Comparison of ENCODE assay signal across 33 cellular contexts in the genomic region with DNA sequence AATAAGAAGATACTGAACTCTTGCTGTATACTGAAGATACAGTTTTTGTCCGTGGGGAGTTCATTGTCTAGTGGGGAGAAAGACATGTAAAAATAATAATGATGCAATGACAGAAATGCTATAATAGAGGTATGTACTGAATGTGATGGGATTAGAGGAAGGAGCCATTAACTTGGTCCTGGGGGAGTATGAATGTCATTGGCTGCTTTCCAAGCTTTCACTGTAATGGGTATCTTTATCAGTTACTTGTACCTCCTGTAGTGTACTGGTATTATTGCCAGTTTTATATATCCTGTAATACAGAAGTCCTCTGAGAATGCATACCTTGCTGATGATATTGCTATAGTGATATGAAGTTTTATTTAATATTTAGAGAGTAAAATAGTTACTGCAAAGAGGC. TPM values are rescaled to one million over a fixed set of nuclear protein-coding genes. Genes with fewer than 3 reads are reported as not detected.
DNase-seq lines count a peak whose midpoint lies in the region; ATAC-seq, FAIRE-seq and TF ChIP-seq lines count a peak whose summit lies in the region.
"Had no signal": no experiment of that assay in that cellular context is flagged by ENCODE, and none has a peak within 500 bp of the region (broad histone marks: within the 10 kb centered on the region; RNA-seq: fewer than 3 reads in every experiment).

No MANE protein-coding gene starts in this region.

- H3K79me2 ChIP-seq in K562 (ENCODE audit: control insufficient read depth, insufficient read depth, low read length) = no peaks in the 10 kb centered on the region

- CTCF ChIA-PET in A673 (lab: Charles Lee) = no interaction called here
- CTCF ChIA-PET in K562 (lab: Yijun Ruan, JAX; ENCODE audit: low intra/inter-chr PET ratio) = no interaction called here

- 13% methylated on average over 1 of the region's 1 CpG for WGBS in K562 (ENCODE audit: insufficient coverage, low coverage, missing lambda C conversion rate)
- WGBS in esophagus muscularis mucosa = 89% methylated on average over 1 of the region's 1 CpG

- POLR2A ChIA-PET in A673 (lab: Charles Lee; ENCODE audit: low non-redundant PET) = no interaction called here
- POLR2A ChIA-PET in K562 (lab: Yijun Ruan, JAX) = no interaction called here

- H2AFZ ChIP-seq in K562 (ENCODE audit: low read depth, low read length) = no peak overlapping the region

- TF ChIP-seq RAD21 in K562 (CRISPR knock-in tag; conservative IDR thresholded peaks at IDR 0.05 in 1 of 2, IDR thresholded peaks at IDR 0.05 in 1 of 2) = no peak

- TF ChIP-seq EP300 in K562 (IDR thresholded peaks at IDR 0.05; ENCODE audit: low read length) (no peak), esophagus muscularis mucosa (IDR thresholded peaks at IDR 0.05) (no peak)

- H4K20me1 ChIP-seq in K562 (replicated peaks; ENCODE audit: control insufficient read depth, insufficient read depth, low read length) = no peaks in the 10 kb centered on the region

- H3K36me3 ChIP-seq in A673 (ENCODE audit: insufficient read depth, low read length, poor library complexity, severe bottlenecking) (no peaks in the 10 kb centered on the region), K562 (ENCODE audit: control insufficient read depth, insufficient read depth, low read length) (no peaks in the 10 kb centered on the region), esophagus muscularis mucosa (peaks cover 0 to 13% (median 3%) of the 10 kb centered on the region in 4 donors)
- H3K36me3 ChIP-seq: pancreas, SJSA1 had no signal

- ATAC-seq in K562 = no peak
- ATAC-seq: GM12878, left cardiac atrium, mucosa of descending colon, pancreas had no signal

- H3K27ac ChIP-seq in A673 (ENCODE audit: low read depth, low read length, poor library complexity, severe bottlenecking) = no peak overlapping the region
- H3K27ac ChIP-seq in K562 (ENCODE audit: extremely low read depth, low read depth, low read length) = no peak overlapping the region
- H3K27ac ChIP-seq in esophagus muscularis mucosa (replicated peaks in 1 of 4) = no peak overlapping the region
- H3K27ac ChIP-seq: coronary artery, KMS-11, pancreas, SJSA1 had no signal

- intact Hi-C loops in A673 (cut with micrococcal nuclease; ENCODE audit: unreplicated experiment) (no loop called here), K562 (cut with micrococcal nuclease) (no loop called here), esophagus muscularis mucosa (cut with DNase I) (no loop called here)

- H3K4me3 ChIP-seq in A673 (ENCODE audit: low read depth, low read length, poor library complexity, severe bottlenecking) = no peak overlapping the region
- no peak overlapping the region for H3K4me3 ChIP-seq in K562
- H3K4me3 ChIP-seq in esophagus muscularis mucosa = no peak overlapping the region
- H3K4me3 ChIP-seq: coronary artery, GM12878, mucosa of descending colon, pancreas, SJSA1 had no signal

- in situ Hi-C loops in K562 (cut with MboI) = no loop called here

- TF ChIP-seq CTCF in A673 (conservative IDR thresholded peaks at IDR 0.05; ENCODE audit: low read depth, low read length) (no peak), K562 (IDR thresholded peaks at IDR 0.05 in 2 of 3, conservative IDR thresholded peaks at IDR 0.05 in 1 of 3; ENCODE audit: insufficient read depth in 2 of 3, low read depth in 1 of 3, low read length in 3 of 3) (no peak), esophagus muscularis mucosa (IDR thresholded peaks at IDR 0.05) (no peak)

- TF ChIP-seq POLR2A in K562 (conservative IDR thresholded peaks at IDR 0.05) = no peak
- no peak for TF ChIP-seq POLR2A in esophagus muscularis mucosa (IDR thresholded peaks at IDR 0.05; ENCODE audit: low read depth)

- H3K4me2 ChIP-seq in K562 (ENCODE audit: insufficient read depth, low read length) = no peak overlapping the region
- H3K4me2 ChIP-seq: KMS-11 had no signal

- peak; percentile 95 for DNase-seq in A673 (ENCODE audit: low spot score)
- DNase-seq in DMS153 treated with DMSO at 0.1 percent for 48 hours (lab: John Stamatoyannopoulos, UW; ENCODE audit: unreplicated experiment) = peak; percentile 3
- DNase-seq in NCI-H226 = peak; percentile 51
- DNase-seq in K562 (ENCODE audit: extremely low read depth in 1 of 4, low spot score in 3 of 4) = no peak
- no peak for DNase-seq in activated T-cell treated with anti-CD3 and anti-CD28 coated beads, Interleukin-2, amount 50 U/mL, for 1 hour
- DNase-seq in esophagus muscularis mucosa (ENCODE audit: extremely low spot score) = no peak
- DNase-seq in SKM-1 treated with dmso at 0.1 percent for 144 hours (lab: John Stamatoyannopoulos, UW; ENCODE audit: unreplicated experiment) = no peak
- DNase-seq: activated CD4-positive, alpha-beta memory T cell treated with anti-CD3 and anti-CD28 coated beads for 36 hours; activated CD4-positive, CD25-positive, alpha-beta regulatory T cell treated with anti-CD3 and anti-CD28 coated beads, Interleukin-2, amount 50 U/mL, for 72 hours; activated CD8-positive, alpha-beta memory T cell treated with anti-CD3 and anti-CD28 coated beads, Interleukin-2, amount 50 U/mL, for 4 hours; activated naive CD4-positive, alpha-beta T cell treated with anti-CD3 and anti-CD28 coated beads, Interleukin-2, amount 10 ng/mL, durations not matched to agents 7 days and 5 days; amygdala; C1 segment of cervical spinal cord; Caco-2; effector memory CD4-positive, alpha-beta T cell; erythroblast; H9; left cardiac atrium; mucosa of descending colon; NCI-H1694 treated with DMSO at 0.1 percent for 48 hours; NCI-H510A; nephron progenitor cell; pancreas; retina; stimulated activated CD4-positive, alpha-beta T cell treated with anti-CD3 and anti-CD28 coated beads, Interleukin-2, amount 100 ng/mL, for 24 hours; T-helper 1 cell had no signal

- no TSS peak for BruUV-seq in A673 (replicated peaks; lab: Mats Ljungman, UMichigan)
- no TSS peak for BruUV-seq in K562 (replicated peaks; lab: Mats Ljungman, UMichigan)

- no peaks in the 10 kb centered on the region for H3K9me1 ChIP-seq in K562 (ENCODE audit: control insufficient read depth, insufficient read depth, low read length)

- FAIRE-seq in K562 (lab: Jason Lieb, UNC) = no peak
- FAIRE-seq: GM12878, HTR-8/SVneo had no signal

- H3K9me3 ChIP-seq in A673 (ENCODE audit: low read depth, low read length, poor library complexity, severe bottlenecking) (peaks cover 20% of the 10 kb centered on the region), K562 (replicated peaks; ENCODE audit: control insufficient read depth, insufficient read depth, low read depth, low read length) (peaks cover 6% of the 10 kb centered on the region; the same call in 1 of the 2 replicates), esophagus muscularis mucosa (peaks cover 0 to 20% (median 16%) of the 10 kb centered on the region in 4 donors)
- H3K9me3 ChIP-seq: Caco-2, pancreas had no signal

- H3K9ac ChIP-seq in K562 (ENCODE audit: insufficient read depth in 1 of 2, low read depth in 2 of 2, low read length in 2 of 2) = no peak overlapping the region
- H3K9ac ChIP-seq: KMS-11 had no signal

- no peaks in the 10 kb centered on the region for H3K27me3 ChIP-seq in A673 (replicated peaks; ENCODE audit: insufficient read depth, low read depth, low read length, poor library complexity)
- H3K27me3 ChIP-seq in K562 (ENCODE audit: control insufficient read depth in 2 of 2, insufficient read depth in 2 of 2, low read length in 2 of 2) = no peaks in the 10 kb centered on the region
- no peaks in the 10 kb centered on the region for H3K27me3 ChIP-seq in esophagus muscularis mucosa
- H3K27me3 ChIP-seq: pancreas, SJSA1 had no signal

- H3K4me1 ChIP-seq in A673 (ENCODE audit: insufficient read depth, low read length, poor library complexity, severe bottlenecking) = peaks cover 16% of the 10 kb centered on the region
- no peaks in the 10 kb centered on the region for H3K4me1 ChIP-seq in K562 (replicated peaks in 1 of 2; ENCODE audit: control insufficient read depth in 2 of 2, insufficient read depth in 2 of 2, low read length in 2 of 2)
- H3K4me1 ChIP-seq in esophagus muscularis mucosa = no peaks in the 10 kb centered on the region
- H3K4me1 ChIP-seq: Caco-2, pancreas, SJSA1 had no signal

RNA-seq across cellular contexts. Expression of gene BTBD8, which starts 7.4 kb away (rescaled TPM):
- total RNA-seq in A673 (2021) (1.4 and 3.1 TPM in 2 replicates), K562 (2014; rRNA removed) (1.0 and 1.5 TPM in 2 replicates), K562 (2014; rRNA removed; fragmentation: Illumina TruSeq; extraction: Trizol) (2.3 and 2.6 TPM in 2 replicates), K562 (2015; rRNA removed; fragmentation: Illumina TruSeq; extraction: Trizol) (1.5 and 1.7 TPM in 2 replicates), K562 (2021) (1.2 and 1.5 TPM in 2 replicates), esophagus muscularis mucosa (1 to 10 TPM; 4.3 to 7.8 (median 5.9) TPM)
- total RNA-seq in K562 (2011; cell fraction: chromatin; rRNA removed; ENCODE audit: low replicate concordance) = 1.9 and 3.8 TPM in 2 replicates
- total RNA-seq in K562 (2011; cell fraction: nucleolus; rRNA removed) = 0.79 and 0.83 TPM in 2 replicates
- total RNA-seq in K562 (2011; cell fraction: nucleoplasm; rRNA removed) = 1.1 and 2.8 TPM in 2 replicates
- polyA plus RNA-seq in K562 (2011; rRNA removed) (0.54 and 1.3 TPM in 2 replicates), K562 (2014; fragmentation: Illumina TruSeq; extraction: Trizol) (1.0 and 1.1 TPM in 2 replicates), K562 (2014; fragmentation: Nextera tagmentation; extraction: Ambion mirVana) (under 1 TPM; 0.46 to 0.53 TPM), K562 (2014; rRNA removed) (0.54 and 0.84 TPM in 2 replicates)
- 0.15 and 0.36 TPM in 2 replicates for polyA plus RNA-seq in K562 (2011; cell fraction: cytosol; rRNA removed)
- polyA plus RNA-seq in K562 (2011; cell fraction: nucleus; rRNA removed) = 0.63 and 0.95 TPM in 2 replicates
- polyA plus RNA-seq in K562 (2012) = 0.55 and 1.6 TPM in 2 replicates
- 1.9 and 2.1 TPM in 2 replicates for polyA minus RNA-seq in K562 (2011; rRNA and poly(A)+ RNA removed)
- polyA minus RNA-seq in K562 (2011; cell fraction: cytosol; rRNA and poly(A)+ RNA removed) = 0.27 and 0.76 TPM in 2 replicates
- 1.3 and 2.3 TPM in 2 replicates for polyA minus RNA-seq in K562 (2011; cell fraction: nucleus; rRNA and poly(A)+ RNA removed)

RNA-seq across cellular contexts. Expression of gene SETSIP, which starts 12.3 kb away (rescaled TPM):
- total RNA-seq in A673 (2021) (0.47 TPM in 1 of 2 replicates, not detected in the other), K562 (2014; rRNA removed) (not detected in 2 replicates), K562 (2014; rRNA removed; fragmentation: Illumina TruSeq; extraction: Trizol) (0.22 TPM in 1 of 2 replicates, not detected in the other), K562 (2015; rRNA removed; fragmentation: Illumina TruSeq; extraction: Trizol) (not detected in 2 replicates), K562 (2021) (not detected in 2 replicates), esophagus muscularis mucosa (not detected)
- total RNA-seq in K562 (2011; cell fraction: chromatin; rRNA removed; ENCODE audit: low replicate concordance) = not detected in 2 replicates
- not detected in 2 replicates for total RNA-seq in K562 (2011; cell fraction: nucleolus; rRNA removed)
- total RNA-seq in K562 (2011; cell fraction: nucleoplasm; rRNA removed) = not detected in 2 replicates
- polyA plus RNA-seq in K562 (2011; rRNA removed) (0.14 and 0.43 TPM in 2 replicates), K562 (2014; fragmentation: Illumina TruSeq; extraction: Trizol) (not detected in 2 replicates), K562 (2014; fragmentation: Nextera tagmentation; extraction: Ambion mirVana) (not detected), K562 (2014; rRNA removed) (not detected in 2 replicates)
- not detected in 2 replicates for polyA plus RNA-seq in K562 (2011; cell fraction: cytosol; rRNA removed)
- polyA plus RNA-seq in K562 (2011; cell fraction: nucleus; rRNA removed) = not detected in 2 replicates
- polyA plus RNA-seq in K562 (2012) = 0.35 and 0.57 TPM in 2 replicates
- 0.54 TPM in 1 of 2 replicates, not detected in the other for polyA minus RNA-seq in K562 (2011; rRNA and poly(A)+ RNA removed)
- not detected in 2 replicates for polyA minus RNA-seq in K562 (2011; cell fraction: cytosol; rRNA and poly(A)+ RNA removed)
- not detected in 2 replicates for polyA minus RNA-seq in K562 (2011; cell fraction: nucleus; rRNA and poly(A)+ RNA removed)
- total RNA-seq: activated CD4-positive, alpha-beta memory T cell treated with anti-CD3 and anti-CD28 coated beads for 36 hours; Caco-2; frontal cortex; left cardiac atrium; mucosa of descending colon; pancreas; RPMI7951; SJSA1 had no signal
- polyA plus RNA-seq: pancreas had no signal

RNA-seq across cellular contexts. Expression of gene EPHX4, which starts 57.8 kb away (rescaled TPM):
- total RNA-seq in A673 (2021) (0.64 and 0.85 TPM in 2 replicates), K562 (2014; rRNA removed) (not detected in 2 replicates), K562 (2014; rRNA removed; fragmentation: Illumina TruSeq; extraction: Trizol) (not detected in 2 replicates), K562 (2015; rRNA removed; fragmentation: Illumina TruSeq; extraction: Trizol) (not detected in 2 replicates), K562 (2021) (not detected in 2 replicates), esophagus muscularis mucosa (1 to 10 TPM; 2.9 to 4.3 (median 3.3) TPM)
- total RNA-seq in K562 (2011; cell fraction: chromatin; rRNA removed; ENCODE audit: low replicate concordance) = not detected in 2 replicates
- not detected in 2 replicates for total RNA-seq in K562 (2011; cell fraction: nucleolus; rRNA removed)
- not detected in 2 replicates for total RNA-seq in K562 (2011; cell fraction: nucleoplasm; rRNA removed)
- polyA plus RNA-seq in K562 (2011; rRNA removed) (not detected in 2 replicates), K562 (2014; fragmentation: Illumina TruSeq; extraction: Trizol) (not detected in 2 replicates), K562 (2014; fragmentation: Nextera tagmentation; extraction: Ambion mirVana) (not detected), K562 (2014; rRNA removed) (not detected in 2 replicates)
- polyA plus RNA-seq in K562 (2011; cell fraction: cytosol; rRNA removed) = not detected in 2 replicates
- not detected in 2 replicates for polyA plus RNA-seq in K562 (2011; cell fraction: nucleus; rRNA removed)
- not detected in 2 replicates for polyA plus RNA-seq in K562 (2012)
- not detected in 2 replicates for polyA minus RNA-seq in K562 (2011; rRNA and poly(A)+ RNA removed)
- polyA minus RNA-seq in K562 (2011; cell fraction: cytosol; rRNA and poly(A)+ RNA removed) = not detected in 2 replicates
- not detected in 2 replicates for polyA minus RNA-seq in K562 (2011; cell fraction: nucleus; rRNA and poly(A)+ RNA removed)
- total RNA-seq: GM12878, SJSA1 had no signal
- polyA plus RNA-seq: GM12878 had no signal

Comparison
In these comparisons a context has a peak if more than half of its experiments do, and no peak if none do; other contexts are left out.
1. DNase-seq: peak in A673 (single experiment), DMS153 treated with DMSO at 0.1 percent for 48 hours (single experiment) and NCI-H226 (single experiment); none in K562 (0 of 4), activated T-cell treated with anti-CD3 and anti-CD28 coated beads, Interleukin-2, amount 50 U/mL, for 1 hour (single experiment), esophagus muscularis mucosa (single experiment) and SKM-1 treated with dmso at 0.1 percent for 144 hours (single experiment).